ENCODE assay signal across 26 cellular contexts in genomic region chr19:50894478-50895356, GRCh38. TPM values are rescaled to one million over a fixed set of nuclear protein-coding genes. Genes with fewer than 3 reads are reported as not detected.
"Had no signal": no experiment of that assay in that cellular context is flagged by ENCODE, and none has a peak within 500 bp of the region (broad histone marks: within the 10 kb centered on the region; RNA-seq: fewer than 3 reads in every experiment).

No MANE protein-coding gene starts in this region.

- H3K27ac ChIP-seq: breast epithelium, foreskin keratinocyte, thoracic aorta, upper lobe of right lung had no signal

- H3K4me3 ChIP-seq: breast epithelium, smooth muscle cell, thoracic aorta, upper lobe of right lung had no signal

- DNase-seq: activated CD4-positive, alpha-beta T cell treated with anti-CD3 and anti-CD28 coated beads for 4 hours; activated CD4-positive, alpha-beta T cell treated with anti-CD3 and anti-CD28 coated beads, Interleukin-2, amount 50 U/mL, for 48 hours; activated CD4-positive, CD25-positive, alpha-beta regulatory T cell; activated naive CD4-positive, alpha-beta T cell treated with anti-CD3 and anti-CD28 coated beads for 36 hours; activated naive CD8-positive, alpha-beta T cell treated with anti-CD3 and anti-CD28 coated beads, Interleukin-2, amount 10 ng/mL, durations not matched to agents 7 days and 5 days; activated T-cell treated with anti-CD3 and anti-CD28 coated beads, Interleukin-2, amount 50 U/mL, for 48 hours; amniotic stem cell; effector memory CD4-positive, alpha-beta T cell; foreskin keratinocyte; kidney; left ventricle myocardium superior; mammary epithelial cell; nephron progenitor cell; nucleus accumbens; stimulated activated CD4-positive, alpha-beta T cell treated with anti-CD3 and anti-CD28 coated beads, Interleukin-15, amount 100 ng/mL, for 24 hours; stimulated activated naive CD4-positive, alpha-beta T cell; T1000; upper lobe of right lung had no signal

- H3K4me1 Mint-ChIP-seq: activated naive CD8-positive, alpha-beta T cell treated with anti-CD3 and anti-CD28 coated beads, Interleukin-2, amount 10 ng/mL, durations not matched to agents 7 days and 5 days; central memory CD8-positive, alpha-beta T cell; nephron progenitor cell had no signal

- H3K4me3 Mint-ChIP-seq: activated naive CD4-positive, alpha-beta T cell treated with anti-CD3 and anti-CD28 coated beads for 36 hours; activated naive CD8-positive, alpha-beta T cell treated with anti-CD3 and anti-CD28 coated beads, Interleukin-2, amount 10 ng/mL, durations not matched to agents 7 days and 5 days; central memory CD8-positive, alpha-beta T cell; nephron progenitor cell; T-helper 1 cell treated with Interleukin-12 subunit alpha and Interleukin-12 subunit beta and Interleukin-4 antibody, amounts not matched to agents 30 μg/mL and 1 μg/mL, for 36 hours had no signal

- H3K36me3 Mint-ChIP-seq: activated naive CD8-positive, alpha-beta T cell treated with anti-CD3 and anti-CD28 coated beads, Interleukin-2, amount 10 ng/mL, durations not matched to agents 7 days and 5 days had no signal

- H3K27ac Mint-ChIP-seq: activated naive CD4-positive, alpha-beta T cell treated with anti-CD3 and anti-CD28 coated beads for 36 hours; activated naive CD8-positive, alpha-beta T cell treated with anti-CD3 and anti-CD28 coated beads, Interleukin-2, amount 10 ng/mL, durations not matched to agents 7 days and 5 days; nephron progenitor cell; T-helper 1 cell treated with Interleukin-12 subunit alpha and Interleukin-12 subunit beta and Interleukin-4 antibody, amounts not matched to agents 30 μg/mL and 1 μg/mL, for 36 hours had no signal

- H3K4me2 ChIP-seq: smooth muscle cell had no signal

- H3K4me1 ChIP-seq: breast epithelium, foreskin keratinocyte, upper lobe of right lung had no signal

- ATAC-seq: foreskin keratinocyte, left ventricle myocardium superior, sciatic nerve, upper lobe of right lung had no signal

- H3K36me3 ChIP-seq: breast epithelium, thoracic aorta, upper lobe of right lung had no signal

- H3K9me3 ChIP-seq: breast epithelium, thoracic aorta, upper lobe of right lung had no signal

RNA-seq across cellular contexts. Expression of gene KLK4, which starts 16.5 kb away (rescaled TPM):
- total RNA-seq: activated naive CD4-positive, alpha-beta T cell treated with anti-CD3 and anti-CD28 coated beads for 36 hours; activated naive CD8-positive, alpha-beta T cell treated with anti-CD3 and anti-CD28 coated beads, Interleukin-2, amount 10 ng/mL, durations not matched to agents 7 days and 5 days; breast epithelium; dermis microvascular lymphatic vessel endothelial cell; foreskin keratinocyte; kidney; left ventricle myocardium superior; mammary epithelial cell; renal cortical epithelial cell; smooth muscle cell; thoracic aorta; upper lobe of right lung had no signal

RNA-seq across cellular contexts. Expression of gene KLK2, which starts 21.5 kb away (rescaled TPM):
- total RNA-seq: activated naive CD4-positive, alpha-beta T cell treated with anti-CD3 and anti-CD28 coated beads for 36 hours; dermis microvascular lymphatic vessel endothelial cell; foreskin keratinocyte; kidney; left ventricle myocardium superior; mammary epithelial cell; renal cortical epithelial cell; sciatic nerve; smooth muscle cell; thoracic aorta; upper lobe of right lung had no signal

RNA-seq across cellular contexts. Expression of gene KLK3, which starts 40.0 kb away (rescaled TPM):
- total RNA-seq: activated naive CD4-positive, alpha-beta T cell treated with anti-CD3 and anti-CD28 coated beads for 36 hours; activated naive CD8-positive, alpha-beta T cell treated with anti-CD3 and anti-CD28 coated beads, Interleukin-2, amount 10 ng/mL, durations not matched to agents 7 days and 5 days; dermis microvascular lymphatic vessel endothelial cell; foreskin keratinocyte; kidney; left ventricle myocardium superior; mammary epithelial cell; renal cortical epithelial cell; sciatic nerve; smooth muscle cell; thoracic aorta; upper lobe of right lung had no signal

RNA-seq across cellular contexts. Expression of gene KLK5, which starts 58.1 kb away (rescaled TPM):
- total RNA-seq: activated naive CD4-positive, alpha-beta T cell treated with anti-CD3 and anti-CD28 coated beads for 36 hours; activated naive CD8-positive, alpha-beta T cell treated with anti-CD3 and anti-CD28 coated beads, Interleukin-2, amount 10 ng/mL, durations not matched to agents 7 days and 5 days; dermis microvascular lymphatic vessel endothelial cell; left ventricle myocardium superior; sciatic nerve; thoracic aorta; upper lobe of right lung had no signal
